ENCODE assay signal across 1 cellular context in genomic region chr5:111935835-111936234, GRCh38.
TF ChIP-seq lines count a peak whose summit lies in the region.

No MANE protein-coding gene starts in this region.

TF ChIP-seq in H1, 55 proteins besides CTCF, POLR2A, EP300 and RAD21:
- TF ChIP-seq CEBPB (IDR thresholded peaks at IDR 0.05; ENCODE audit: low read depth, low read length) (no peak), JUND (IDR thresholded peaks at IDR 0.05; ENCODE audit: low read length) (0 out of 2 replicates have a peak, but pooled peaks have one; percentile 23)
